In the genomic region with DNA sequence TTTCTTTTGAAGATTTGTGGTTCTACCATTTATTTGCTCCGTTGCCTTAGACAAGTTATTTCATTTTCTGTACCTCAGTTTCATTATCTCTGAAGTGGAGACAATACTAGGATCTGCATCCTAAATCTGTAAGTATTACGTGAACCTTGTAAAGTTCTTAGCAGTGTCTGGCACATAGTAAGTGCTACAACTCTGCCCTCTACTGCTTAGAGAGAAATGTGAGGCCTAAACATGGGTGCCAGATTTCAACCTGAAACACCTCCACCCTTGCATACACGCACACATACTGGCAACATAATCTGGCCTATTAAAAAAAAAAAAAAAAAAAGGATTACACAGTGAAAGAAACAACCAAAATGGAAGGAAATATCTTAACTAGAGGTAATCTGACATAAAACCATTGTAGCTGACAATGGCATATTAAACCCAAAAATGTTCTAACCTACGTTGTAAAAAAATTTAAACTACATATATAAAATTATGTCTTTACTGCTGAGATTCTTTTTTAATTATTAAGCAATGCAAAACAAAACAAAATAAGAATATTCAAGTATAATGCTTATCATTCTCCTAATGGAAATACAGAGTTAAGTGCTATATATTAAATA, we compare ENCODE assay signal across 8 cellular contexts.
DNase-seq lines count a peak whose midpoint lies in the region; ATAC-seq, FAIRE-seq and TF ChIP-seq lines count a peak whose summit lies in the region.

No MANE protein-coding gene starts in this region.

- no peaks in the 10 kb centered on the region for H3K27me3 ChIP-seq in gastroesophageal sphincter

- peak; percentile 77 for ATAC-seq in HG03139 (IDR thresholded peaks at IDR 0.05; ENCODE audit: unreplicated experiment)
- ATAC-seq in gastroesophageal sphincter = peak; percentile 39
- no peak for ATAC-seq in HG03196 (IDR thresholded peaks at IDR 0.05; ENCODE audit: unreplicated experiment)

- H3K9me3 ChIP-seq in gastroesophageal sphincter = no peaks in the 10 kb centered on the region

- H3K4me1 ChIP-seq in gastroesophageal sphincter = no peaks in the 10 kb centered on the region

- no peak overlapping the region for H3K27ac ChIP-seq in gastroesophageal sphincter

- WGBS in gastroesophageal sphincter (ENCODE audit: low coverage in 1 of 2), 2 donors = 52 to 78% methylated on average over 2 to 4 of the region's 4 CpGs

- TF ChIP-seq POLR2A in gastroesophageal sphincter (IDR thresholded peaks at IDR 0.05) = no peak

- peak; percentile 24 for FAIRE-seq in GM18507 (lab: Jason Lieb, UNC)

- TF ChIP-seq EP300 in gastroesophageal sphincter (IDR thresholded peaks at IDR 0.05) = no peak

- H3K36me3 ChIP-seq in gastroesophageal sphincter = no peaks in the 10 kb centered on the region

- TF ChIP-seq CTCF in gastroesophageal sphincter (IDR thresholded peaks at IDR 0.05) = peak in 1 of 4 experiments; percentile 43

- in situ Hi-C loops in ACHN (cut with HindIII; ENCODE audit: low pct_ligation_motif_present, low pct_unique_long_range_greater_than_20kb, low sequenced_read_pairs) = no loop called here

- peak; percentile 70 for DNase-seq in ACHN
- DNase-seq in GM18507 (ENCODE audit: extremely low spot score, insufficient read length, low read depth) = peak; percentile 3
- DNase-seq in OCI-M1 (lab: John Stamatoyannopoulos, UW) = peak; percentile 60
- no peak for DNase-seq in superior temporal gyrus (ENCODE audit: extremely low spot score)
- no peak for DNase-seq in activated T-cell treated with anti-CD3 and anti-CD28 coated beads, Interleukin-2, amount 50 U/mL, for 1 hour

- no peak overlapping the region for H3K4me3 ChIP-seq in gastroesophageal sphincter

Comparison
In these comparisons a context has a peak if more than half of its experiments do, and no peak if none do; other contexts are left out.
1. DNase-seq: peak in ACHN (single experiment), GM18507 (single experiment) and OCI-M1 (single experiment); none in superior temporal gyrus (single experiment) and activated T-cell treated with anti-CD3 and anti-CD28 coated beads, Interleukin-2, amount 50 U/mL, for 1 hour (single experiment).